In genomic region chr9:71096431-71097108, GRCh38 we compare ENCODE assay signal across 31 cellular contexts. TPM values are rescaled to one million over a fixed set of nuclear protein-coding genes. Genes with fewer than 3 reads are reported as not detected.
DNase-seq lines count a peak whose midpoint lies in the region; ATAC-seq, FAIRE-seq and TF ChIP-seq lines count a peak whose summit lies in the region.
"Had no signal": no experiment of that assay in that cellular context is flagged by ENCODE, and none has a peak within 500 bp of the region (broad histone marks: within the 10 kb centered on the region; RNA-seq: fewer than 3 reads in every experiment).

No MANE protein-coding gene starts in this region.

- H3K9me3 ChIP-seq in endocrine pancreas (ENCODE audit: control insufficient read depth, low read length): no peaks in the 10 kb centered on the region
- no peaks in the 10 kb centered on the region for H3K9me3 ChIP-seq in MG63
- H3K9me3 ChIP-seq: BE2C, tibial nerve had no signal

- no peak for TF ChIP-seq CTCF in 22Rv1 (IDR thresholded peaks at IDR 0.05)

- FAIRE-seq in GM12891 (lab: Jason Lieb, UNC): no peak
- FAIRE-seq: A204.1, GM12892 had no signal

- DNase-seq in HuH-7.5 (ENCODE audit: low spot score) (peak; percentile 27), mucosa of gallbladder (ENCODE audit: low spot score) (peak; percentile 14), GM12891 (ENCODE audit: insufficient read length, low spot score) (no peak), MG63 (no peak)
- DNase-seq: activated CD4-positive, alpha-beta T cell treated with anti-CD3 and anti-CD28 coated beads for 1 hour; activated CD8-positive, alpha-beta T cell treated with anti-CD3 and anti-CD28 coated beads, Interleukin-2, amount 10 ng/mL, durations not matched to agents 7 days and 5 days; activated effector memory CD4-positive, alpha-beta T cell treated with anti-CD3 and anti-CD28 coated beads, Interleukin-2, amount 50 U/mL, for 16 hours; activated naive CD8-positive, alpha-beta T cell treated with anti-CD3 and anti-CD28 coated beads, Interleukin-2, amount 10 ng/mL, durations not matched to agents 7 days and 5 days; activated T-cell treated with anti-CD3 and anti-CD28 coated beads for 4 hours; BE2C; effector CD4-positive, alpha-beta T cell; foreskin fibroblast; H7; left cardiac atrium; NCI-H2081 treated with DMSO at 0.1 percent for 48 hours; NCI-H446; NCI-H82; nephron progenitor cell; stimulated activated CD4-positive, alpha-beta T cell treated with anti-CD3 and anti-CD28 coated beads, Interleukin-15, amount 100 ng/mL, for 24 hours; stimulated activated naive CD8-positive, alpha-beta T cell treated with anti-CD3 and anti-CD28 coated beads, Interleukin-15, amount 100 ng/mL, for 72 hours had no signal

- H3K36me3 ChIP-seq in endocrine pancreas (ENCODE audit: control insufficient read depth, insufficient read depth, low read length) (no peaks in the 10 kb centered on the region), MG63 (no peaks in the 10 kb centered on the region)
- H3K36me3 ChIP-seq: BE2C, tibial nerve had no signal

- TF ChIP-seq POLR2A in GM12891 (IDR thresholded peaks at IDR 0.05; ENCODE audit: low read depth, low read length): no peak

- ATAC-seq in GM18868 (IDR thresholded peaks at IDR 0.05; ENCODE audit: unreplicated experiment) (no peak), HG03095 (IDR thresholded peaks at IDR 0.05; ENCODE audit: unreplicated experiment) (no peak)
- ATAC-seq: activated CD8-positive, alpha-beta T cell treated with anti-CD3 and anti-CD28 coated beads, Interleukin-2, amount 10 ng/mL, durations not matched to agents 7 days and 5 days; left cardiac atrium; Panc1; sciatic nerve; stimulated activated naive CD8-positive, alpha-beta T cell treated with anti-CD3 and anti-CD28 coated beads, Interleukin-15, amount 100 ng/mL, for 72 hours had no signal

- H3K27ac ChIP-seq in 22Rv1: peak overlapping the region; percentile 73
- H3K27ac ChIP-seq: parathyroid adenoma, tibial nerve had no signal

- H3K9ac ChIP-seq in endocrine pancreas (ENCODE audit: control insufficient read depth, insufficient read depth, low read length): no peak overlapping the region
- H3K9ac ChIP-seq: parathyroid adenoma had no signal

- H3K4me3 ChIP-seq in endocrine pancreas (ENCODE audit: control insufficient read depth, insufficient read depth, low read length): peak overlapping the region; percentile 1
- no peak overlapping the region for H3K4me3 ChIP-seq in MG63
- H3K4me3 ChIP-seq: tibial nerve had no signal

- no peaks in the 10 kb centered on the region for H3K27me3 ChIP-seq in endocrine pancreas (ENCODE audit: control insufficient read depth, insufficient read depth, low read length)
- no peaks in the 10 kb centered on the region for H3K27me3 ChIP-seq in MG63
- H3K27me3 ChIP-seq: BE2C, tibial nerve had no signal

- no peaks in the 10 kb centered on the region for H3K4me1 ChIP-seq in endocrine pancreas (ENCODE audit: control insufficient read depth, insufficient read depth, low read length)
- H3K4me1 ChIP-seq: parathyroid adenoma, tibial nerve had no signal

TF ChIP-seq in GM12891, 5 proteins besides CTCF, POLR2A, EP300 and RAD21:
- TF ChIP-seq POU2F2 (IDR thresholded peaks at IDR 0.05; ENCODE audit: low read depth, low read length) (no peak), POLR2AphosphoS5 (IDR thresholded peaks at IDR 0.05; ENCODE audit: low read depth, low read length) (no peak), PAX5 (IDR thresholded peaks at IDR 0.05; ENCODE audit: insufficient read depth, low read length, severe bottlenecking) (no peak), SPI1 (IDR thresholded peaks at IDR 0.05; ENCODE audit: low read depth, low read length) (no peak), TAF1 (IDR thresholded peaks at IDR 0.05; ENCODE audit: low read depth, low read length) (no peak)
TF ChIP-seq in GM12891: peak in this region for 0.

RNA-seq across cellular contexts. Expression of gene TRPM3, which starts 24.9 kb away (rescaled TPM):
- total RNA-seq in mucosa of gallbladder: 9.2 TPM
- polyA plus RNA-seq in GM12891 (2012; ENCODE audit: low read depth, missing spikeins): not detected
- total RNA-seq in MG63 (2014; rRNA removed; shearing (Covaris generic); ENCODE audit: low replicate concordance): not detected in 2 replicates
- total RNA-seq: activated CD8-positive, alpha-beta T cell treated with anti-CD3 and anti-CD28 coated beads, Interleukin-2, amount 10 ng/mL, durations not matched to agents 7 days and 5 days; activated naive CD8-positive, alpha-beta T cell treated with anti-CD3 and anti-CD28 coated beads, Interleukin-2, amount 10 ng/mL, durations not matched to agents 7 days and 5 days; mononuclear cell had no signal

Comparison
In these comparisons a context has a peak if more than half of its experiments do, and no peak if none do; other contexts are left out.
1. DNase-seq: peak in HuH-7.5 (single experiment) and mucosa of gallbladder (single experiment); none in GM12891 (single experiment) and MG63 (single experiment).
2. RNA of gene TRPM3, which starts 24.9 kb away (total RNA-seq): 9.2 TPM in mucosa of gallbladder (single experiment); not detected in MG63; every median in the first group is over 10 times any median in the second.